In the genomic region with DNA sequence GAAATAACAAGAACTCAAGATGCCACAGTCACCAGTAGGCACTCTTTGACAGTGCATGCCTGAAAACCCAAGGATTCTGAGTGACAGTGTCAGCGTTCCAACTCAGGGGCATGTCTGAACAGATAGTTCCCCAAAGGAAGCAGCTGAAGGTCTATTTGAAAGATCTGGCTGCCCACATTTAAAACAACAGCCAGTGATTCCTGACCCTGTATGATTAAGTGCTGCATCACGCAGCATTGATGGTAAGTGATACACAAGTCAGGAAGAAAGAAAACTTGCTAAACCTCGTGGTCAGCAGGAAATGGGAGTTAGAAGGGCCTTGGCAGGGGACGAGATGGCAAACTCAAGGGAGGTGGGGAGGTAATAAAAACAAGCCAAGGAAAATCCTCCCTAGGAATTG, we compare ENCODE assay signal across 24 cellular contexts.
"Had no signal": no experiment of that assay in that cellular context is flagged by ENCODE, and none has a peak within 500 bp of the region (broad histone marks: within the 10 kb centered on the region; RNA-seq: fewer than 3 reads in every experiment).

No MANE protein-coding gene starts in this region.

- FAIRE-seq: frontal cortex, islet of Langerhans, urothelium cell line had no signal

- DNase-seq: activated CD4-positive, alpha-beta T cell treated with anti-CD3 and anti-CD28 coated beads for 36 hours; activated CD4-positive, CD25-positive, alpha-beta regulatory T cell; activated CD8-positive, alpha-beta memory T cell treated with anti-CD3 and anti-CD28 coated beads, Interleukin-2, amount 10 ng/mL, durations not matched to agents 7 days and 5 days; activated CD8-positive, alpha-beta T cell treated with anti-CD3 and anti-CD28 coated beads, Interleukin-2, amount 10 ng/mL, durations not matched to agents 7 days and 5 days; activated naive CD4-positive, alpha-beta T cell treated with Interleukin-2 at 50 U/mL for 16 hours; activated T-cell treated with anti-CD3 and anti-CD28 coated beads, Interleukin-2, amount 50 U/mL, for 48 hours; aorta; brain microvascular endothelial cell; caudate nucleus; endodermal cell; esophagus squamous epithelium; left cardiac atrium; left ventricle myocardium superior; mucosa of descending colon; ovary; sigmoid colon; stimulated activated CD4-positive, alpha-beta T cell treated with anti-CD3 and anti-CD28 coated beads, Interleukin-15, amount 100 ng/mL, for 24 hours; stimulated activated CD4-positive, alpha-beta T cell treated with anti-CD3 and anti-CD28 coated beads, Interleukin-2, amount 100 ng/mL, for 24 hours; stimulated activated naive B cell treated with anti-CD40 and anti-IgM and Interleukin-4, amounts not matched to agents 10 μg/mL and 1 μg/mL and 100 μg/mL, for 72 hours; T-helper 1 cell; trophoblast cell had no signal
